Comparison of ENCODE assay signal across 1 cellular context in the genomic region with DNA sequence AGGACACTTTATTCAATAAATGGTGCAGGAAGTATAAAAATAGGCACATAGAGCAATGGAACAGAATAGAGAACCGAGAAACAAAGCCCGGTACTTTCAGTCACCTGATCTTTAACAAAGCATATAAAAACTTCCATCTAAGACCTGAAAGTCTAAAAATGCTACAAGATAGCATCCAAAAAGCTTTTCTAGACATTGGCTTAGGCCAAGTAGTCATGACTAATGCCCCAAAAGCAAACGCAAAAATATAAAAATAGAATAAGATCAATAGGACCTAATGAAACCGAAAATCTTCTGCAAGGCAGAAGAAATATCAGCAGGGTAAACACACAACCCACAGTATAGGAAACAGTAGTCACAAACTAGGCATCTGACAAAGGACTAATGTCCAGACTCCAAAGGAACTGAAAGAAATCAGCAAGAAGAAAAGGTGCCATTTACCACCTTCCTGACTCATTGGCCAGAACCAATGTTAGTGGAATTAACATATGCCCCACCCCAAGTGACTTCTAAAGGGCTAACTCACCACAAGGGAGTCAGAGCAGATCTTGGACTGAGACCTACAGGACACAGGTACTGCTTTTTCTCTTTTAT.
TF ChIP-seq lines count a peak whose summit lies in the region.

No MANE protein-coding gene starts in this region.

TF ChIP-seq in GM23338, 12 proteins besides CTCF, POLR2A, EP300 and RAD21 (continued from another document):
- TF ChIP-seq, protein P1, sequence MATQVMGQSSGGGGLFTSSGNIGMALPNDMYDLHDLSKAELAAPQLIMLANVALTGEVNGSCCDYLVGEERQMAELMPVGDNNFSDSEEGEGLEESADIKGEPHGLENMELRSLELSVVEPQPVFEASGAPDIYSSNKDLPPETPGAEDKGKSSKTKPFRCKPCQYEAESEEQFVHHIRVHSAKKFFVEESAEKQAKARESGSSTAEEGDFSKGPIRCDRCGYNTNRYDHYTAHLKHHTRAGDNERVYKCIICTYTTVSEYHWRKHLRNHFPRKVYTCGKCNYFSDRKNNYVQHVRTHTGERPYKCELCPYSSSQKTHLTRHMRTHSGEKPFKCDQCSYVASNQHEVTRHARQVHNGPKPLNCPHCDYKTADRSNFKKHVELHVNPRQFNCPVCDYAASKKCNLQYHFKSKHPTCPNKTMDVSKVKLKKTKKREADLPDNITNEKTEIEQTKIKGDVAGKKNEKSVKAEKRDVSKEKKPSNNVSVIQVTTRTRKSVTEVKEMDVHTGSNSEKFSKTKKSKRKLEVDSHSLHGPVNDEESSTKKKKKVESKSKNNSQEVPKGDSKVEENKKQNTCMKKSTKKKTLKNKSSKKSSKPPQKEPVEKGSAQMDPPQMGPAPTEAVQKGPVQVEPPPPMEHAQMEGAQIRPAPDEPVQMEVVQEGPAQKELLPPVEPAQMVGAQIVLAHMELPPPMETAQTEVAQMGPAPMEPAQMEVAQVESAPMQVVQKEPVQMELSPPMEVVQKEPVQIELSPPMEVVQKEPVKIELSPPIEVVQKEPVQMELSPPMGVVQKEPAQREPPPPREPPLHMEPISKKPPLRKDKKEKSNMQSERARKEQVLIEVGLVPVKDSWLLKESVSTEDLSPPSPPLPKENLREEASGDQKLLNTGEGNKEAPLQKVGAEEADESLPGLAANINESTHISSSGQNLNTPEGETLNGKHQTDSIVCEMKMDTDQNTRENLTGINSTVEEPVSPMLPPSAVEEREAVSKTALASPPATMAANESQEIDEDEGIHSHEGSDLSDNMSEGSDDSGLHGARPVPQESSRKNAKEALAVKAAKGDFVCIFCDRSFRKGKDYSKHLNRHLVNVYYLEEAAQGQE (IDR thresholded peaks at IDR 0.05; ENCODE audit: unreplicated experiment): no peak
- TF ChIP-seq CREB1 (CRISPR knock-in tag; IDR thresholded peaks at IDR 0.05; ENCODE audit: low read depth) (no peak), STAT1 (IDR thresholded peaks at IDR 0.05; ENCODE audit: unreplicated experiment) (no peak), JUNB (IDR thresholded peaks at IDR 0.05; ENCODE audit: unreplicated experiment) (no peak), ZNF331 (CRISPR knock-in tag; IDR thresholded peaks at IDR 0.05; ENCODE audit: low read depth) (no peak), EZH2phosphoT487 (IDR thresholded peaks at IDR 0.05; ENCODE audit: unreplicated experiment) (no peak), ZNF114 (CRISPR knock-in tag; IDR thresholded peaks at IDR 0.05) (no peak)
